8 cellular contexts compared by ENCODE assay signal in the genomic region with DNA sequence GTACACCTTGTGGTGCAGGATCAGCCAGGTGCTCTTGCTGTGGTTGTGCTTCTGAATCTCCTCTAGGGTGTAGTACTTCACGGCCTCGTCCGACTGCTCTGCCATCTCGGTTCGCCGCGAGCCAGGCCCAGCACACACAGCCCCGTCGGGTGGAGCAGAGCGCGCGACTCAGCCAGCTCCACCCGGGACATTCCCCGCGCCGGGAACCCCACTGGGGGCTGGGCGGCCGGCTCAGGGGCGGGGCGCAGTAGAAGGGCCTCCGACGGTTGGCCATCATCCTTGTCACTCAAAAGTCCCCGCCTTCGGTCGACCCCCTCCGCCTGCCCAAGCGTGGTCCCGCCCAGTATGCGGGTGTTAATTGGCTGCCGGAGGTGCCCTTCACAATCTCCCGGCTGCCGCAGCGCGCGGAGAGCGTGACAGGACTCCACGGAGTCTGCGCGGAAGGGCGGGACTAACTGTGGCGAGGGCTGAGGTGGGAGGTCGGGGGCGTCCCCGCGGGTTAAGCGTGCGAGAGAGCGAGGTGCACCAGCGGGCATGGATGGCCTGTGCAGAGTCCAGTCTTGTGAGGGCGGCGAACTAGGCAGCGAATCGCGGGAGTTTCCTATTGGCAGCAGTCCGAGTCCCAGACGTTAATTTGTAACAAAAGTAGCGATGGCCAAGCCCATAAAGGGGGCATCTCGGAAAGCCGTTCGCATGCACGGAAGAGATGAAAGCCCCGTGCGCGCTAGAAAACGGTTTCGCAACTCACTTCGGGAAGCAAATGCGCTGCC. TPM values are rescaled to one million over a fixed set of nuclear protein-coding genes. Genes with fewer than 3 reads are reported as not detected.
DNase-seq lines count a peak whose midpoint lies in the region; ATAC-seq and TF ChIP-seq lines count a peak whose summit lies in the region.

A gene with protein sequence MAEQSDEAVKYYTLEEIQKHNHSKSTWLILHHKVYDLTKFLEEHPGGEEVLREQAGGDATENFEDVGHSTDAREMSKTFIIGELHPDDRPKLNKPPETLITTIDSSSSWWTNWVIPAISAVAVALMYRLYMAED (minus strand): TSS at position 193 of the 770 bp plus-strand sequence. CDS start 88 bp downstream, at position 105.

- DNase-seq in Calu3 (peak; percentile 98), esophagus muscularis mucosa (ENCODE audit: extremely low spot score) (peak; percentile 99), myocyte (ENCODE audit: low read depth) (peak; percentile 97)
- DNase-seq in activated T-cell treated with anti-CD3 and anti-CD28 coated beads, Interleukin-2, amount 50 U/mL, for 72 hours: peak; percentile 98
- peak; percentile 95 to 96 for DNase-seq in stimulated activated CD8-positive, alpha-beta memory T cell treated with anti-CD3 and anti-CD28 coated beads, Interleukin-7, amount 100 ng/mL, for 48 hours (ENCODE audit: extremely low read depth in 1 of 2, low read depth in 1 of 2)

- H3K4me1 Mint-ChIP-seq in Calu3 (ENCODE audit: low read depth, unreplicated experiment): peaks cover 22% of the 10 kb centered on the region
- peaks cover 4% of the 10 kb centered on the region for H3K4me1 Mint-ChIP-seq in activated T-cell treated with anti-CD3 and anti-CD28 coated beads, Interleukin-2, amount 50 U/mL, for 72 hours (ENCODE audit: low read depth)

- H3K9me3 ChIP-seq in HUES6 (ENCODE audit: control insufficient read depth, insufficient read depth, low read depth, low read length) (no peaks in the 10 kb centered on the region), esophagus muscularis mucosa (no peaks in the 10 kb centered on the region)

- H3K9ac ChIP-seq in HUES6 (ENCODE audit: low read length): peak within 1 kb of the TSS; percentile 82

- peak within 1 kb of the TSS; percentile 100 for H3K4me3 Mint-ChIP-seq in Calu3 (ENCODE audit: low read depth, unreplicated experiment)
- H3K4me3 Mint-ChIP-seq in activated T-cell treated with anti-CD3 and anti-CD28 coated beads, Interleukin-2, amount 50 U/mL, for 72 hours: peak within 1 kb of the TSS; percentile 89 to 94

- no peak for TF ChIP-seq POLR2A in esophagus muscularis mucosa (IDR thresholded peaks at IDR 0.05; ENCODE audit: low read depth)

- no TSS peak for BruUV-seq in Calu3 (replicated peaks; lab: Mats Ljungman, UMichigan)

- intact Hi-C loops in Calu3 (cut with micrococcal nuclease; ENCODE audit: unreplicated experiment): loop anchor here (2.0 kb wide), 1 partner anchor 95 kb away; no protein-coding TSS in a partner anchor
- intact Hi-C loops in esophagus muscularis mucosa (cut with DNase I): loop anchor here (5.0 kb wide), 2 partner anchors 145 to 205 kb away; a partner anchor contains a TSS

- no peaks in the 10 kb centered on the region for H3K9me3 Mint-ChIP-seq in Calu3 (ENCODE audit: low read depth, unreplicated experiment)
- peaks cover 0 to 4% of the 10 kb centered on the region in 2 donors for H3K9me3 Mint-ChIP-seq in activated T-cell treated with anti-CD3 and anti-CD28 coated beads, Interleukin-2, amount 50 U/mL, for 72 hours

- H3K27ac Mint-ChIP-seq in Calu3 (ENCODE audit: unreplicated experiment): peak within 1 kb of the TSS; percentile 81
- peak within 1 kb of the TSS; percentile 64 for H3K27ac Mint-ChIP-seq in activated T-cell treated with anti-CD3 and anti-CD28 coated beads, Interleukin-2, amount 50 U/mL, for 72 hours

- TF ChIP-seq EP300 in esophagus muscularis mucosa (IDR thresholded peaks at IDR 0.05): no peak

- peaks cover 22% of the 10 kb centered on the region for H3K36me3 Mint-ChIP-seq in Calu3 (ENCODE audit: insufficient read depth, unreplicated experiment)
- H3K36me3 Mint-ChIP-seq in activated T-cell treated with anti-CD3 and anti-CD28 coated beads, Interleukin-2, amount 50 U/mL, for 72 hours (ENCODE audit: insufficient read depth in 2 of 2): peaks cover 2 to 7% of the 10 kb centered on the region in 2 donors

- no peak for TF ChIP-seq CTCF in Calu3 (IDR thresholded peaks at IDR 0.05; ENCODE audit: unreplicated experiment)
- TF ChIP-seq CTCF in esophagus muscularis mucosa (IDR thresholded peaks at IDR 0.05): peak in 1 of 3 experiments; percentile 17

- H3K4me1 ChIP-seq in HUES6 (ENCODE audit: control insufficient read depth, insufficient read depth, low read length): peaks cover 30% of the 10 kb centered on the region
- peaks cover 24 to 41% (median 38%) of the 10 kb centered on the region in 4 donors for H3K4me1 ChIP-seq in esophagus muscularis mucosa

- H3K27ac ChIP-seq in HUES6 (ENCODE audit: low read depth, low read length) (peak within 1 kb of the TSS; percentile 64), esophagus muscularis mucosa (replicated peaks in 1 of 4) (peak within 1 kb of the TSS; percentile 60 to 80 (median 72))

- peaks cover 5% of the 10 kb centered on the region; the same call in 1 of the 2 replicates for H3K36me3 ChIP-seq in HUES6 (ENCODE audit: control insufficient read depth, insufficient read depth, low read length)
- H3K36me3 ChIP-seq in esophagus muscularis mucosa: no peaks in the 10 kb centered on the region

- H3K27me3 Mint-ChIP-seq in Calu3 (ENCODE audit: unreplicated experiment): no peaks in the 10 kb centered on the region
- H3K27me3 Mint-ChIP-seq in activated T-cell treated with anti-CD3 and anti-CD28 coated beads, Interleukin-2, amount 50 U/mL, for 72 hours (ENCODE audit: low read depth): no peaks in the 10 kb centered on the region

- H3K27me3 ChIP-seq in HUES6 (ENCODE audit: control insufficient read depth, insufficient read depth, low read length) (no peaks in the 10 kb centered on the region), esophagus muscularis mucosa (no peaks in the 10 kb centered on the region)

- 0% methylated on average over 13 of the region's 68 CpGs for WGBS in esophagus muscularis mucosa

- peak; percentile 99 for ATAC-seq in GM21381 (IDR thresholded peaks at IDR 0.05; ENCODE audit: unreplicated experiment)
- peak; percentile 98 for ATAC-seq in activated T-cell treated with anti-CD3 and anti-CD28 coated beads, Interleukin-2, amount 50 U/mL, for 72 hours (replicated peaks in 1 of 2)

- peak within 1 kb of the TSS; percentile 85 for H3K4me3 ChIP-seq in HUES6 (ENCODE audit: low read depth, low read length)
- peak within 1 kb of the TSS; percentile 65 to 99 (median 82) for H3K4me3 ChIP-seq in esophagus muscularis mucosa

- CTCF ChIA-PET in Calu3 (lab: Charles Lee): no interaction called here

TF ChIP-seq in PFSK-1, 5 proteins besides CTCF, POLR2A, EP300 and RAD21:
- TF ChIP-seq POLR2AphosphoS5 (IDR thresholded peaks at IDR 0.05; ENCODE audit: low read depth, low read length) (peak; percentile 84), SIN3A (IDR thresholded peaks at IDR 0.05; ENCODE audit: borderline replicate concordance, insufficient read depth, low read length) (0 out of 2 replicates have a peak, but pooled peaks have one; percentile 30), TAF1 (IDR thresholded peaks at IDR 0.05; ENCODE audit: borderline replicate concordance, insufficient read depth, low read length) (peak; percentile 59; the same call in 1 of the 2 replicates)
- TF ChIP-seq, protein P1, sequence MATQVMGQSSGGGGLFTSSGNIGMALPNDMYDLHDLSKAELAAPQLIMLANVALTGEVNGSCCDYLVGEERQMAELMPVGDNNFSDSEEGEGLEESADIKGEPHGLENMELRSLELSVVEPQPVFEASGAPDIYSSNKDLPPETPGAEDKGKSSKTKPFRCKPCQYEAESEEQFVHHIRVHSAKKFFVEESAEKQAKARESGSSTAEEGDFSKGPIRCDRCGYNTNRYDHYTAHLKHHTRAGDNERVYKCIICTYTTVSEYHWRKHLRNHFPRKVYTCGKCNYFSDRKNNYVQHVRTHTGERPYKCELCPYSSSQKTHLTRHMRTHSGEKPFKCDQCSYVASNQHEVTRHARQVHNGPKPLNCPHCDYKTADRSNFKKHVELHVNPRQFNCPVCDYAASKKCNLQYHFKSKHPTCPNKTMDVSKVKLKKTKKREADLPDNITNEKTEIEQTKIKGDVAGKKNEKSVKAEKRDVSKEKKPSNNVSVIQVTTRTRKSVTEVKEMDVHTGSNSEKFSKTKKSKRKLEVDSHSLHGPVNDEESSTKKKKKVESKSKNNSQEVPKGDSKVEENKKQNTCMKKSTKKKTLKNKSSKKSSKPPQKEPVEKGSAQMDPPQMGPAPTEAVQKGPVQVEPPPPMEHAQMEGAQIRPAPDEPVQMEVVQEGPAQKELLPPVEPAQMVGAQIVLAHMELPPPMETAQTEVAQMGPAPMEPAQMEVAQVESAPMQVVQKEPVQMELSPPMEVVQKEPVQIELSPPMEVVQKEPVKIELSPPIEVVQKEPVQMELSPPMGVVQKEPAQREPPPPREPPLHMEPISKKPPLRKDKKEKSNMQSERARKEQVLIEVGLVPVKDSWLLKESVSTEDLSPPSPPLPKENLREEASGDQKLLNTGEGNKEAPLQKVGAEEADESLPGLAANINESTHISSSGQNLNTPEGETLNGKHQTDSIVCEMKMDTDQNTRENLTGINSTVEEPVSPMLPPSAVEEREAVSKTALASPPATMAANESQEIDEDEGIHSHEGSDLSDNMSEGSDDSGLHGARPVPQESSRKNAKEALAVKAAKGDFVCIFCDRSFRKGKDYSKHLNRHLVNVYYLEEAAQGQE (IDR thresholded peaks at IDR 0.05; ENCODE audit: insufficient read depth in 1 of 2, low read depth in 2 of 2, low read length in 2 of 2): no peak

RNA-seq across cellular contexts. Expression of the gene that starts here (rescaled TPM):
- total RNA-seq in Calu3 (2022) (143 and 169 TPM in 2 replicates), esophagus muscularis mucosa (10 to 100 TPM; 77.7 to 99.4 (median 81.5) TPM), myocyte (48.7 and 66.2 TPM in 2 replicates)
- 23.5 TPM for polyA plus RNA-seq in PFSK-1 (2012; ENCODE audit: insufficient read length, low read depth)
- 10 to 100 TPM; 45.1 to 47.8 TPM for total RNA-seq in activated T-cell treated with anti-CD3 and anti-CD28 coated beads, Interleukin-2, amount 50 U/mL, for 72 hours
- polyA plus RNA-seq in myocyte (2012): 88.9 TPM

Comparison
In these comparisons a context has a peak if more than half of its experiments do, and no peak if none do; other contexts are left out.
1. Peak in every context shown above with its lines: DNase-seq, ATAC-seq, H3K4me3 ChIP-seq and H3K27ac ChIP-seq.